Comparison of ENCODE assay signal across 8 cellular contexts in the genomic region with DNA sequence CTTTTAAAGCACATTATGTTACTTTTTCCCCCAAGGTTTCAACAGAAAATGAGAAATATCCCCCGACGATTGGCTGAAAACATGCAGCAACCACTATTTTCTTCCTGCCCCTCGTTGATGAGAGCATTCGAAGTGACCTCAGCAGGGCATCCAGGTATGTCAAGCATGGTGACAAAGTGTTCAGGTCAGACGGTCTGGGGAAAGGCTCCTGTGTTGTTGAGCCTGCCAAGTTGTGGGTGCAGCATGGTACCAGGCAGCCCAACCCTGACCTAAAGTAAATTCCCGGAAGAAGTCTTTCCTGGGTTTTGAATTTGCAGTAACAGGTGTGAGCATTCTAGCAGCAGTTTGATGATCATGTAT. TPM values are rescaled to one million over a fixed set of nuclear protein-coding genes. Genes with fewer than 3 reads are reported as not detected.
A peak's percentile ranks its signal among the peaks of the same experiment; 100 is the strongest.
DNase-seq lines count a peak whose midpoint lies in the region; ATAC-seq and TF ChIP-seq lines count a peak whose summit lies in the region.

No MANE protein-coding gene starts in this region.

- WGBS in heart left ventricle, 4 donors, result 1 to 6% (median 3%) methylated on average over 6 of the region's 6 CpGs

- peaks cover 46% of the 10 kb centered on the region for H3K36me3 Mint-ChIP-seq in activated CD8-positive, alpha-beta T cell treated with anti-CD3 and anti-CD28 coated beads, Interleukin-2, amount 10 ng/mL, durations not matched to agents 7 days and 5 days (ENCODE audit: low read depth)

- intact Hi-C loops in heart left ventricle (cut with DNase I) (loop anchor here in 3 of 10 donors (2.0 to 10.0 kb wide), 3 partner anchors 154 to 406 kb away; no protein-coding TSS in a partner anchor), gastrocnemius medialis (cut with DNase I; ENCODE audit: low total_unique reads) (loop anchor here (10.0 kb wide), 1 partner anchor 406 kb away; no protein-coding TSS in a partner anchor)

- H3K27ac ChIP-seq in heart left ventricle, result peak overlapping the region; percentile 69 to 96 (median 89)
- peak overlapping the region; percentile 89 to 94 (median 90) for H3K27ac ChIP-seq in gastrocnemius medialis

- TF ChIP-seq POLR2A in heart left ventricle (IDR thresholded peaks at IDR 0.05), result no peak
- TF ChIP-seq POLR2A in gastrocnemius medialis (IDR thresholded peaks at IDR 0.05), result no peak

- no peaks in the 10 kb centered on the region for H3K27me3 Mint-ChIP-seq in activated CD8-positive, alpha-beta T cell treated with anti-CD3 and anti-CD28 coated beads, Interleukin-2, amount 10 ng/mL, durations not matched to agents 7 days and 5 days (ENCODE audit: low read depth)

- in situ Hi-C loops in gastrocnemius medialis (cut with MboI; ENCODE audit: low sequenced_read_pairs in 4 of 4) (loop anchor here (5.0 kb wide), 3 partner anchors 153 to 163 kb away; no protein-coding TSS in a partner anchor), KBM-7 (cut with MboI; ENCODE audit: low pct_unique_long_range_greater_than_20kb, low sequenced_read_pairs) (no loop called here)

- POLR2A ChIA-PET in activated CD8-positive, alpha-beta T cell treated with anti-CD3 and anti-CD28 coated beads, Interleukin-2, amount 10 ng/mL, durations not matched to agents 7 days and 5 days (lab: Charles Lee), result interaction anchor here (0.6 to 2.6 kb wide), 15 partner anchors 10 to 269 kb away, joined by 3 to 18 read pairs (median 3); a partner anchor contains a TSS

- CTCF ChIA-PET in activated CD8-positive, alpha-beta T cell treated with anti-CD3 and anti-CD28 coated beads, Interleukin-2, amount 10 ng/mL, durations not matched to agents 7 days and 5 days (lab: Charles Lee), result interaction anchor here (0.8 to 5.9 kb wide), 19 partner anchors 9 to 218 kb away, joined by 3 to 41 read pairs (median 6); a partner anchor contains a TSS

- ATAC-seq in activated CD8-positive, alpha-beta T cell treated with anti-CD3 and anti-CD28 coated beads, Interleukin-2, amount 10 ng/mL, durations not matched to agents 7 days and 5 days, result no peak
- ATAC-seq in heart left ventricle (peak in 2 of 4 donors; percentile 13 to 27), gastrocnemius medialis (peak in 1 of 2 donors; percentile 20)

- H3K9me3 ChIP-seq in heart left ventricle (no peaks in the 10 kb centered on the region), gastrocnemius medialis (no peaks in the 10 kb centered on the region)

- H3K27ac Mint-ChIP-seq in activated CD8-positive, alpha-beta T cell treated with anti-CD3 and anti-CD28 coated beads, Interleukin-2, amount 10 ng/mL, durations not matched to agents 7 days and 5 days, result peak overlapping the region; percentile 97

- H3K27me3 ChIP-seq in heart left ventricle, result peaks cover 0 to 2% (median 0%) of the 10 kb centered on the region in 9 donors
- no peaks in the 10 kb centered on the region for H3K27me3 ChIP-seq in gastrocnemius medialis

- H3K36me3 ChIP-seq in heart left ventricle, result peaks cover 0 to 43% (median 29%) of the 10 kb centered on the region in 9 donors
- H3K36me3 ChIP-seq in gastrocnemius medialis, result peaks cover 0 to 45% of the 10 kb centered on the region in 2 donors

- H3K4me3 Mint-ChIP-seq in activated CD8-positive, alpha-beta T cell treated with anti-CD3 and anti-CD28 coated beads, Interleukin-2, amount 10 ng/mL, durations not matched to agents 7 days and 5 days, result peak overlapping the region; percentile 91

- TF ChIP-seq CTCF in heart left ventricle (IDR thresholded peaks at IDR 0.05) (no peak), gastrocnemius medialis (IDR thresholded peaks at IDR 0.05 in 4 of 5, conservative IDR thresholded peaks at IDR 0.05 in 1 of 5) (no peak)

- DNase-seq in NCI-H510A treated with DMSO at 0.1 percent for 48 hours (lab: John Stamatoyannopoulos, UW) (peak; percentile 7), NCI-H510A (lab: John Stamatoyannopoulos, UW) (no peak), heart left ventricle (no peak), gastrocnemius medialis (no peak), KBM-7 (no peak), SKM-1 treated with dmso at 0.1 percent for 144 hours (lab: John Stamatoyannopoulos, UW; ENCODE audit: unreplicated experiment) (no peak), NCI-H2107 treated with DMSO at 0.1 percent for 48 hours (lab: John Stamatoyannopoulos, UW; ENCODE audit: unreplicated experiment) (no peak)
- peak; percentile 31 for DNase-seq in activated CD8-positive, alpha-beta T cell treated with anti-CD3 and anti-CD28 coated beads, Interleukin-2, amount 10 ng/mL, durations not matched to agents 7 days and 5 days

- H3K4me3 ChIP-seq in heart left ventricle (peak overlapping the region; percentile 31 to 94 (median 74)), gastrocnemius medialis (peak overlapping the region; percentile 73 to 85 (median 76))

- H3K9me3 Mint-ChIP-seq in activated CD8-positive, alpha-beta T cell treated with anti-CD3 and anti-CD28 coated beads, Interleukin-2, amount 10 ng/mL, durations not matched to agents 7 days and 5 days (ENCODE audit: insufficient read depth), result no peaks in the 10 kb centered on the region

- peaks cover 62% of the 10 kb centered on the region for H3K4me1 Mint-ChIP-seq in activated CD8-positive, alpha-beta T cell treated with anti-CD3 and anti-CD28 coated beads, Interleukin-2, amount 10 ng/mL, durations not matched to agents 7 days and 5 days (ENCODE audit: low read depth)

- peaks cover 2 to 42% (median 25%) of the 10 kb centered on the region in 12 donors for H3K4me1 ChIP-seq in heart left ventricle
- peaks cover 30 to 32% of the 10 kb centered on the region in 2 donors for H3K4me1 ChIP-seq in gastrocnemius medialis

RNA-seq across cellular contexts. Expression of a gene that starts 51.7 kb away (rescaled TPM):
- total RNA-seq in activated CD8-positive, alpha-beta T cell treated with anti-CD3 and anti-CD28 coated beads, Interleukin-2, amount 10 ng/mL, durations not matched to agents 7 days and 5 days, result 10 to 100 TPM; 86.5 to 88.8 TPM
- 100 to 1,000 TPM in 1 of 9 donors, 10 to 100 TPM in 8; 43.6 to 116 (median 53.7) TPM for total RNA-seq in heart left ventricle
- 10 to 100 TPM; 26.6 to 69.5 TPM for polyA plus RNA-seq in heart left ventricle
- 10 to 100 TPM; 55.0 to 94.1 (median 73.7) TPM for total RNA-seq in gastrocnemius medialis

Comparison
In these comparisons a context has a peak if more than half of its experiments do, and no peak if none do; other contexts are left out.
1. DNase-seq: peak in NCI-H510A treated with DMSO at 0.1 percent for 48 hours (single experiment) and activated CD8-positive, alpha-beta T cell treated with anti-CD3 and anti-CD28 coated beads, Interleukin-2, amount 10 ng/mL, durations not matched to agents 7 days and 5 days (single experiment); none in NCI-H510A (single experiment), heart left ventricle (0 of 5), gastrocnemius medialis (0 of 2), KBM-7 (single experiment), SKM-1 treated with dmso at 0.1 percent for 144 hours (single experiment) and NCI-H2107 treated with DMSO at 0.1 percent for 48 hours (single experiment).